In genomic region chr2:68775272-68775847, GRCh38 we compare ENCODE assay signal across 9 cellular contexts. TPM values are rescaled to one million over a fixed set of nuclear protein-coding genes. Genes with fewer than 3 reads are reported as not detected.
DNase-seq lines count a peak whose midpoint lies in the region; ATAC-seq and TF ChIP-seq lines count a peak whose summit lies in the region.
"Had no signal": no experiment of that assay in that cellular context is flagged by ENCODE, and none has a peak within 500 bp of the region (broad histone marks: within the 10 kb centered on the region; RNA-seq: fewer than 3 reads in every experiment).

No MANE protein-coding gene starts in this region.

- intact Hi-C loops in activated CD4-positive, alpha-beta T cell treated with anti-CD3 and anti-CD28 coated beads for 36 hours (cut with DNase I, micrococcal nuclease), result loop anchor here (2.0 kb wide), 2 partner anchors 13 to 57 kb away; no protein-coding TSS in a partner anchor
- intact Hi-C loops in left lung (cut with DNase I), result no loop called here

- no peaks in the 10 kb centered on the region for H3K36me3 ChIP-seq in left lung
- peaks cover 11% of the 10 kb centered on the region for H3K36me3 ChIP-seq in thymus (ENCODE audit: control insufficient read depth, insufficient read depth)

- peak overlapping the region; percentile 99 for H3K27ac Mint-ChIP-seq in activated CD4-positive, alpha-beta T cell treated with anti-CD3 and anti-CD28 coated beads for 36 hours
- H3K27ac Mint-ChIP-seq in activated naive CD8-positive, alpha-beta T cell treated with anti-CD3 and anti-CD28 coated beads, Interleukin-2, amount 10 ng/mL, durations not matched to agents 7 days and 5 days, result peak overlapping the region; percentile 93

- TF ChIP-seq CTCF in left lung (IDR thresholded peaks at IDR 0.05), result no peak

- no peaks in the 10 kb centered on the region for H3K9me3 Mint-ChIP-seq in activated CD4-positive, alpha-beta T cell treated with anti-CD3 and anti-CD28 coated beads for 36 hours (ENCODE audit: low read depth)
- H3K9me3 Mint-ChIP-seq in activated naive CD8-positive, alpha-beta T cell treated with anti-CD3 and anti-CD28 coated beads, Interleukin-2, amount 10 ng/mL, durations not matched to agents 7 days and 5 days, result no peaks in the 10 kb centered on the region

- no peak for ATAC-seq in activated CD4-positive, alpha-beta T cell treated with anti-CD3 and anti-CD28 coated beads for 36 hours
- peak; percentile 2 for ATAC-seq in activated naive CD8-positive, alpha-beta T cell treated with anti-CD3 and anti-CD28 coated beads, Interleukin-2, amount 10 ng/mL, durations not matched to agents 7 days and 5 days (ENCODE audit: low read depth)
- ATAC-seq in left lung, result no peak
- ATAC-seq in GM19324 (IDR thresholded peaks at IDR 0.05; ENCODE audit: low FRiP score, unreplicated experiment), result no peak

- WGBS in thymus, result 87% methylated on average over 13 of the region's 13 CpGs

- H3K4me3 ChIP-seq in left lung (peak overlapping the region; percentile 16 to 41), thymus (ENCODE audit: low read length) (no peak overlapping the region)

- H3K4me1 ChIP-seq in left lung, result peaks cover 29 to 95% of the 10 kb centered on the region in 2 donors
- peaks cover 18% of the 10 kb centered on the region for H3K4me1 ChIP-seq in thymus (ENCODE audit: control insufficient read depth, insufficient read depth, low read length)

- H3K27ac ChIP-seq in left lung, result peak overlapping the region; percentile 79 to 96
- H3K27ac ChIP-seq in thymus (ENCODE audit: low read depth), result peak overlapping the region; percentile 81

- H3K4me1 Mint-ChIP-seq in activated CD4-positive, alpha-beta T cell treated with anti-CD3 and anti-CD28 coated beads for 36 hours, result peaks cover 81% of the 10 kb centered on the region
- peaks cover 67% of the 10 kb centered on the region for H3K4me1 Mint-ChIP-seq in activated naive CD8-positive, alpha-beta T cell treated with anti-CD3 and anti-CD28 coated beads, Interleukin-2, amount 10 ng/mL, durations not matched to agents 7 days and 5 days

- no peaks in the 10 kb centered on the region for H3K9me3 ChIP-seq in left lung
- H3K9me3 ChIP-seq in thymus (ENCODE audit: control insufficient read depth), result no peaks in the 10 kb centered on the region

- no peaks in the 10 kb centered on the region for H3K27me3 Mint-ChIP-seq in activated CD4-positive, alpha-beta T cell treated with anti-CD3 and anti-CD28 coated beads for 36 hours
- no peaks in the 10 kb centered on the region for H3K27me3 Mint-ChIP-seq in activated naive CD8-positive, alpha-beta T cell treated with anti-CD3 and anti-CD28 coated beads, Interleukin-2, amount 10 ng/mL, durations not matched to agents 7 days and 5 days

- POLR2A ChIA-PET in activated CD4-positive, alpha-beta T cell treated with anti-CD3 and anti-CD28 coated beads for 36 hours (lab: Charles Lee), result interaction anchor here (0.7 kb wide), 1 partner anchor 9 kb away, joined by 4 read pairs; no protein-coding TSS in a partner anchor
- POLR2A ChIA-PET in activated naive CD8-positive, alpha-beta T cell treated with anti-CD3 and anti-CD28 coated beads, Interleukin-2, amount 10 ng/mL, durations not matched to agents 7 days and 5 days (lab: Charles Lee), result interaction anchor here (0.9 to 4.9 kb wide), 9 partner anchors 9 to 308 kb away, joined by 3 to 22 read pairs (median 5); partner anchors contain the start of genes APLF and FBXO48

- H3K4me3 Mint-ChIP-seq in activated CD4-positive, alpha-beta T cell treated with anti-CD3 and anti-CD28 coated beads for 36 hours, result peak overlapping the region; percentile 71
- peak overlapping the region; percentile 82 for H3K4me3 Mint-ChIP-seq in activated naive CD8-positive, alpha-beta T cell treated with anti-CD3 and anti-CD28 coated beads, Interleukin-2, amount 10 ng/mL, durations not matched to agents 7 days and 5 days

- H3K27me3 ChIP-seq in left lung, result no peaks in the 10 kb centered on the region
- no peaks in the 10 kb centered on the region for H3K27me3 ChIP-seq in thymus (ENCODE audit: control insufficient read depth, insufficient read depth)

- DNase-seq in activated CD4-positive, alpha-beta T cell treated with anti-CD3 and anti-CD28 coated beads for 36 hours, result no peak
- DNase-seq in activated CD4-positive, alpha-beta T cell treated with anti-CD3 and anti-CD28 coated beads, Interleukin-2, amount 50 U/mL, for 1 hour, result no peak
- no peak for DNase-seq in activated naive CD8-positive, alpha-beta T cell treated with anti-CD3 and anti-CD28 coated beads, Interleukin-2, amount 10 ng/mL, durations not matched to agents 7 days and 5 days
- DNase-seq in left lung (no peak), HT-29 (ENCODE audit: low spot score) (no peak), medulla oblongata (ENCODE audit: extremely low spot score) (no peak)

- CTCF ChIA-PET in activated CD4-positive, alpha-beta T cell treated with anti-CD3 and anti-CD28 coated beads for 36 hours (lab: Charles Lee), result interaction anchor here (0.8 to 5.4 kb wide), 13 partner anchors 9 to 150 kb away, joined by 3 to 21 read pairs (median 6); no protein-coding TSS in a partner anchor

- H3K36me3 Mint-ChIP-seq in activated CD4-positive, alpha-beta T cell treated with anti-CD3 and anti-CD28 coated beads for 36 hours (ENCODE audit: low read depth), result peaks cover 46% of the 10 kb centered on the region
- peaks cover 38% of the 10 kb centered on the region for H3K36me3 Mint-ChIP-seq in activated naive CD8-positive, alpha-beta T cell treated with anti-CD3 and anti-CD28 coated beads, Interleukin-2, amount 10 ng/mL, durations not matched to agents 7 days and 5 days

RNA-seq across cellular contexts. Expression of gene ARHGAP25, which starts 40.7 kb away (rescaled TPM):
- total RNA-seq in activated CD4-positive, alpha-beta T cell treated with anti-CD3 and anti-CD28 coated beads for 36 hours, result 10 to 100 TPM; 57.9 to 73.2 TPM
- total RNA-seq in activated naive CD8-positive, alpha-beta T cell treated with anti-CD3 and anti-CD28 coated beads, Interleukin-2, amount 10 ng/mL, durations not matched to agents 7 days and 5 days, result 100 to 1,000 TPM; 109 to 117 TPM
- total RNA-seq in left lung, result 10 to 100 TPM; 16.5 to 43.5 TPM
- polyA plus RNA-seq in thymus, result 31.7 TPM
- total RNA-seq in HT-29 (2014; rRNA removed; shearing (Covaris generic)), result not detected in 2 replicates
- total RNA-seq: A172 had no signal

Comparison
In these comparisons a context has a peak if more than half of its experiments do, and no peak if none do; other contexts are left out.
1. RNA of gene ARHGAP25, which starts 40.7 kb away (total RNA-seq): 109 to 117 TPM in activated naive CD8-positive, alpha-beta T cell treated with anti-CD3 and anti-CD28 coated beads, Interleukin-2, amount 10 ng/mL, durations not matched to agents 7 days and 5 days, 57.9 to 73.2 TPM in activated CD4-positive, alpha-beta T cell treated with anti-CD3 and anti-CD28 coated beads for 36 hours and 16.5 to 43.5 TPM in left lung; not detected in HT-29; every median in the first group is over 10 times any median in the second.
2. intact Hi-C loops: an anchor here in activated CD4-positive, alpha-beta T cell treated with anti-CD3 and anti-CD28 coated beads for 36 hours (2.0 kb wide); none called in left lung.